15 cellular contexts compared by ENCODE assay signal in genomic region chr7:55444786-55445185, GRCh38.
DNase-seq lines count a peak whose midpoint lies in the region; ATAC-seq and TF ChIP-seq lines count a peak whose summit lies in the region.
"Had no signal": no experiment of that assay in that cellular context is flagged by ENCODE, and none has a peak within 500 bp of the region (broad histone marks: within the 10 kb centered on the region; RNA-seq: fewer than 3 reads in every experiment).

No MANE protein-coding gene starts in this region.

- H3K9me3 ChIP-seq in IMR-90 (ENCODE audit: control insufficient read depth, insufficient read depth, low read length) (no peaks in the 10 kb centered on the region), PC-9 (ENCODE audit: insufficient read depth, low read depth) (no peaks in the 10 kb centered on the region; the same call in 1 of the 2 replicates)

- no peaks in the 10 kb centered on the region for H3K27me3 ChIP-seq in IMR-90 (ENCODE audit: control insufficient read depth, insufficient read depth, low read length)
- H3K27me3 ChIP-seq in PC-9 (ENCODE audit: insufficient read depth, low read depth): no peaks in the 10 kb centered on the region

- H3K4me3 Mint-ChIP-seq in activated B cell treated with CpG ODN at 0.5 μM for 24 hours: no peak overlapping the region
- H3K4me3 Mint-ChIP-seq in stimulated activated memory B cell treated with anti-CD40 and anti-IgM and Interleukin-4, amounts not matched to agents 10 μg/mL and 1 μg/mL and 100 μg/mL, for 72 hours: no peak overlapping the region
- H3K4me3 Mint-ChIP-seq: CD14-positive monocyte; CD8-positive, alpha-beta T cell; GM23338; IgD-negative memory B cell had no signal

- H3K36me3 ChIP-seq in IMR-90 (ENCODE audit: control insufficient read depth, insufficient read depth, low read length) (peaks cover 2% of the 10 kb centered on the region; the same call in 1 of the 2 replicates), PC-9 (ENCODE audit: low read depth) (no peaks in the 10 kb centered on the region)

- H3K9me1 ChIP-seq in IMR-90 (ENCODE audit: insufficient read depth, low read length): peaks cover 4% of the 10 kb centered on the region; the same call in 1 of the 2 replicates

- no peak overlapping the region for H2AFZ ChIP-seq in IMR-90 (replicated peaks; ENCODE audit: low read length, poor library complexity)
- H2AFZ ChIP-seq in PC-9: no peak overlapping the region
- H2AFZ ChIP-seq: GM23338 had no signal

- intact Hi-C loops in IMR-90 (cut with micrococcal nuclease) (no loop called here), activated B cell treated with CpG ODN at 0.5 μM for 24 hours (cut with micrococcal nuclease) (loop anchor here (5.0 kb wide), 1 partner anchor 138 kb away; no protein-coding TSS in a partner anchor), PC-9 (cut with micrococcal nuclease; ENCODE audit: unreplicated experiment) (no loop called here), posterior cingulate gyrus (cut with DNase I) (no loop called here)

- dilution Hi-C loops in IMR-90 (cut with HindIII; ENCODE audit: low sequenced_read_pairs, unreplicated experiment): no loop called here

- DNase-seq in IMR-90 (no peak), activated B cell treated with CpG ODN at 0.5 μM for 24 hours (no peak), fibroblast of villous mesenchyme (ENCODE audit: low read depth) (peak; percentile 37), PC-9 (no peak), DMS 273 (lab: John Stamatoyannopoulos, UW; ENCODE audit: unreplicated experiment) (no peak), posterior cingulate gyrus (no peak)
- DNase-seq: ACHN; CD8-positive, alpha-beta T cell; HCEC 1CT; KBM-7 had no signal

- WGBS in IMR-90 (ENCODE audit: extremely low coverage in 2 of 2, insufficient read length in 1 of 2), 2 experiments: 60% methylated on average over 1 of the region's 1 CpG; no CpG with 5 or more reads in 1 of the 2 experiments

- H2BK5ac ChIP-seq in IMR-90 (ENCODE audit: low read depth, low read length, poor library complexity, severe bottlenecking): peak overlapping the region; percentile 73

- no peak overlapping the region for H3K4me3 ChIP-seq in IMR-90 (ENCODE audit: insufficient read depth, low read depth, low read length)
- H3K4me3 ChIP-seq in fibroblast of villous mesenchyme (ENCODE audit: low read depth, low read length): no peak overlapping the region
- no peak overlapping the region for H3K4me3 ChIP-seq in PC-9
- H3K4me3 ChIP-seq: GM23338 had no signal

- H3K23ac ChIP-seq in IMR-90 (ENCODE audit: low read depth, low read length): no peak overlapping the region

- no peak for TF ChIP-seq CTCF in IMR-90 (conservative IDR thresholded peaks at IDR 0.05; ENCODE audit: low read depth, low read length)
- TF ChIP-seq CTCF in activated B cell treated with CpG ODN at 0.5 μM for 24 hours (IDR thresholded peaks at IDR 0.05): no peak
- TF ChIP-seq CTCF in fibroblast of villous mesenchyme (IDR thresholded peaks at IDR 0.05; ENCODE audit: insufficient read depth, low read depth, low read length): no peak
- TF ChIP-seq CTCF in PC-9 (conservative IDR thresholded peaks at IDR 0.05): no peak

- H3K4me1 ChIP-seq in IMR-90 (ENCODE audit: control insufficient read depth, insufficient read depth, low read length) (peaks cover 8% of the 10 kb centered on the region), PC-9 (replicated peaks; ENCODE audit: insufficient read depth) (no peaks in the 10 kb centered on the region)

- H4K5ac ChIP-seq in IMR-90 (ENCODE audit: low read depth, low read length): no peak overlapping the region

- H3K27ac ChIP-seq in IMR-90 (ENCODE audit: insufficient read depth, low read length) (no peak overlapping the region), PC-9 (no peak overlapping the region)

- no peak overlapping the region for H3K14ac ChIP-seq in IMR-90 (replicated peaks; ENCODE audit: low read depth, low read length)

- peaks cover 6% of the 10 kb centered on the region for H3K4me1 Mint-ChIP-seq in activated B cell treated with CpG ODN at 0.5 μM for 24 hours
- peaks cover 28% of the 10 kb centered on the region for H3K4me1 Mint-ChIP-seq in stimulated activated memory B cell treated with anti-CD40 and anti-IgM and Interleukin-4, amounts not matched to agents 10 μg/mL and 1 μg/mL and 100 μg/mL, for 72 hours
- H3K4me1 Mint-ChIP-seq: CD14-positive monocyte, GM23338 had no signal

- H3K4me2 ChIP-seq in IMR-90 (ENCODE audit: low read depth, low read length): no peak overlapping the region
- no peak overlapping the region for H3K4me2 ChIP-seq in PC-9
- H3K4me2 ChIP-seq: GM23338 had no signal

- H2BK20ac ChIP-seq in IMR-90 (ENCODE audit: low read depth, low read length): no peak overlapping the region

- no peak for TF ChIP-seq POLR2A in IMR-90 (IDR thresholded peaks at IDR 0.05; ENCODE audit: low read depth, low read length)

- H3K79me2 ChIP-seq in PC-9 (ENCODE audit: low read depth): no peaks in the 10 kb centered on the region

- no peak overlapping the region for H3K56ac ChIP-seq in IMR-90 (ENCODE audit: extremely low read depth, insufficient read depth, low read length)

- in situ Hi-C loops in IMR-90 (cut with MboI; ENCODE audit: low sequenced_read_pairs): loop anchor here (25.0 kb wide), 1 partner anchor 518 kb away; the partner anchor contains the start of genes MRPS17 and NIPSNAP2

- TF ChIP-seq RAD21 in IMR-90 (IDR thresholded peaks at IDR 0.05; ENCODE audit: low read length): no peak

- no peak overlapping the region for H2BK15ac ChIP-seq in IMR-90 (ENCODE audit: low read depth, low read length)

- no peak overlapping the region for H4K91ac ChIP-seq in IMR-90 (ENCODE audit: insufficient read depth, low read depth, low read length)

- no peak overlapping the region for H3K9ac ChIP-seq in IMR-90 (ENCODE audit: low read depth, low read length)

- H2AK5ac ChIP-seq in IMR-90 (ENCODE audit: low read depth, low read length): no peak overlapping the region

- CTCF ChIA-PET in IMR-90 (lab: Yijun Ruan, JAX): interaction anchor here (0.6 kb wide), 1 partner anchor 98 kb away, joined by 3 read pairs; no protein-coding TSS in a partner anchor
- CTCF ChIA-PET in activated B cell treated with CpG ODN at 0.5 μM for 24 hours (lab: Charles Lee): no interaction called here
- CTCF ChIA-PET in PC-9 (lab: Charles Lee): no interaction called here

- BruUV-seq in IMR-90 (replicated peaks; lab: Mats Ljungman, UMichigan) (no TSS peak), PC-9 (replicated peaks; lab: Mats Ljungman, UMichigan) (no TSS peak)

- no peak overlapping the region for H3K4ac ChIP-seq in IMR-90 (ENCODE audit: low read depth, low read length)

- H3K27me3 Mint-ChIP-seq in activated B cell treated with CpG ODN at 0.5 μM for 24 hours: no peaks in the 10 kb centered on the region
- no peaks in the 10 kb centered on the region for H3K27me3 Mint-ChIP-seq in stimulated activated memory B cell treated with anti-CD40 and anti-IgM and Interleukin-4, amounts not matched to agents 10 μg/mL and 1 μg/mL and 100 μg/mL, for 72 hours
- H3K27me3 Mint-ChIP-seq: IgD-negative memory B cell had no signal

- ATAC-seq in IMR-90 (ENCODE audit: low read depth): no peak
- ATAC-seq in activated B cell treated with CpG ODN at 0.5 μM for 24 hours (ENCODE audit: low read depth): no peak
- no peak for ATAC-seq in stimulated activated memory B cell treated with anti-CD40 and anti-IgM and Interleukin-4, amounts not matched to agents 10 μg/mL and 1 μg/mL and 100 μg/mL, for 72 hours
- ATAC-seq in GM19455 (IDR thresholded peaks at IDR 0.05; ENCODE audit: unreplicated experiment): no peak
- ATAC-seq: CD8-positive, alpha-beta T cell; GM23338 had no signal

- no peak overlapping the region for H3K18ac ChIP-seq in IMR-90 (ENCODE audit: low read depth, low read length)

- H2AK9ac ChIP-seq in IMR-90 (replicated peaks; ENCODE audit: low read depth, low read length, poor library complexity): no peak overlapping the region

- H2BK120ac ChIP-seq in IMR-90 (ENCODE audit: low read depth, low read length): no peak overlapping the region

- peaks cover 15% of the 10 kb centered on the region for H3K36me3 Mint-ChIP-seq in activated B cell treated with CpG ODN at 0.5 μM for 24 hours (ENCODE audit: low read depth)
- peaks cover 28% of the 10 kb centered on the region for H3K36me3 Mint-ChIP-seq in stimulated activated memory B cell treated with anti-CD40 and anti-IgM and Interleukin-4, amounts not matched to agents 10 μg/mL and 1 μg/mL and 100 μg/mL, for 72 hours
- H3K36me3 Mint-ChIP-seq: CD14-positive monocyte; CD8-positive, alpha-beta T cell had no signal

- 0 out of 2 replicates have a peak, but pooled peaks cover 3% of the 10 kb centered on the region for H3F3A ChIP-seq in PC-9 (ENCODE audit: insufficient read depth, low read depth)

- no peaks in the 10 kb centered on the region for H3K9me3 Mint-ChIP-seq in activated B cell treated with CpG ODN at 0.5 μM for 24 hours
- peaks cover 3% of the 10 kb centered on the region for H3K9me3 Mint-ChIP-seq in stimulated activated memory B cell treated with anti-CD40 and anti-IgM and Interleukin-4, amounts not matched to agents 10 μg/mL and 1 μg/mL and 100 μg/mL, for 72 hours
- H3K9me3 Mint-ChIP-seq: CD8-positive, alpha-beta T cell; GM23338; IgD-negative memory B cell had no signal

- H4K8ac ChIP-seq in IMR-90 (ENCODE audit: low read depth in 2 of 2, low read length in 2 of 2): no peak overlapping the region

- H3K27ac Mint-ChIP-seq in activated B cell treated with CpG ODN at 0.5 μM for 24 hours: peak overlapping the region; percentile 15
- H3K27ac Mint-ChIP-seq in stimulated activated memory B cell treated with anti-CD40 and anti-IgM and Interleukin-4, amounts not matched to agents 10 μg/mL and 1 μg/mL and 100 μg/mL, for 72 hours: peak overlapping the region; percentile 26
- H3K27ac Mint-ChIP-seq: CD14-positive monocyte; CD8-positive, alpha-beta T cell; GM23338 had no signal

- no peaks in the 10 kb centered on the region; a peak in 1 of 4 replicates for H3K79me1 ChIP-seq in IMR-90 (ENCODE audit: low read depth in 1 of 2, low read length in 2 of 2)

- POLR2A ChIA-PET in IMR-90 (lab: Charles Lee; ENCODE audit: unreplicated experiment): no interaction called here
- POLR2A ChIA-PET in activated B cell treated with CpG ODN at 0.5 μM for 24 hours (lab: Charles Lee): interaction anchor here (1.2 to 1.4 kb wide), 2 partner anchors 82 to 89 kb away, joined by 3 to 5 read pairs; no protein-coding TSS in a partner anchor
- POLR2A ChIA-PET in PC-9 (lab: Charles Lee; ENCODE audit: unreplicated experiment): no interaction called here

- H4K20me1 ChIP-seq in IMR-90 (ENCODE audit: insufficient read depth, low read length): no peaks in the 10 kb centered on the region
- no peaks in the 10 kb centered on the region; the same call in 1 of the 2 replicates for H4K20me1 ChIP-seq in PC-9 (ENCODE audit: insufficient read depth)

- no peaks in the 10 kb centered on the region for H3K9me2 ChIP-seq in PC-9 (ENCODE audit: insufficient read depth)

TF ChIP-seq in IMR-90, 13 proteins besides CTCF, POLR2A, EP300 and RAD21 (continues in another document):
- TF ChIP-seq CHD1 (IDR thresholded peaks at IDR 0.05; ENCODE audit: low read depth, low read length): no peak
- TF ChIP-seq MXI1 (IDR thresholded peaks at IDR 0.05; ENCODE audit: borderline replicate concordance, low read depth, low read length): no peak
